Comparison of ENCODE assay signal across 7 cellular contexts in genomic region chr9:26723486-26723885, GRCh38.
DNase-seq lines count a peak whose midpoint lies in the region; ATAC-seq and TF ChIP-seq lines count a peak whose summit lies in the region.

No MANE protein-coding gene starts in this region.

- H3K27me3 ChIP-seq in GM06990 (replicated peaks; ENCODE audit: control insufficient read depth, insufficient read depth, low read length) (no peaks in the 10 kb centered on the region), adipocyte (replicated peaks; ENCODE audit: control insufficient read depth, insufficient read depth, low read length) (no peaks in the 10 kb centered on the region), right lobe of liver (no peaks in the 10 kb centered on the region)

- ATAC-seq in GM21381 (IDR thresholded peaks at IDR 0.05; ENCODE audit: unreplicated experiment) (peak; percentile 45), right lobe of liver (peak; percentile 22 to 75 (median 46))

- TF ChIP-seq CTCF in GM06990 (IDR thresholded peaks at IDR 0.05; ENCODE audit: insufficient read depth, low read length, poor library complexity, severe bottlenecking) (peak; percentile 73), right lobe of liver (IDR thresholded peaks at IDR 0.05) (peak in 1 of 4 donors; percentile 44)

- no peak overlapping the region for H3K9ac ChIP-seq in adipocyte (ENCODE audit: low read length)

- H3K9me3 ChIP-seq in adipocyte (ENCODE audit: control insufficient read depth, low read length) (no peaks in the 10 kb centered on the region), right lobe of liver (no peaks in the 10 kb centered on the region)

- no peak overlapping the region for H3K4me3 ChIP-seq in GM06990 (replicated peaks; ENCODE audit: low read depth, low read length)
- H3K4me3 ChIP-seq in adipocyte (ENCODE audit: low read length): peak overlapping the region; percentile 67
- H3K4me3 ChIP-seq in right lobe of liver: no peak overlapping the region

- H3K4me1 ChIP-seq in adipocyte (ENCODE audit: control insufficient read depth, insufficient read depth, low read length) (peaks cover 9% of the 10 kb centered on the region), right lobe of liver (no peaks in the 10 kb centered on the region)

- DNase-seq in GM06990 (ENCODE audit: extremely low read depth, insufficient read length): no peak
- peak; percentile 11 for DNase-seq in LoVo (ENCODE audit: low spot score)
- DNase-seq in adipocyte (ENCODE audit: low read depth): peak; percentile 7
- peak; percentile 20 to 51 (median 42) for DNase-seq in right lobe of liver
- DNase-seq in hippocampal formation (lab: John Stamatoyannopoulos, UW): no peak
- DNase-seq in NCI-H2029 treated with DMSO at 0.1 percent for 48 hours (lab: John Stamatoyannopoulos, UW): no peak

- no peak overlapping the region for H3K27ac ChIP-seq in right lobe of liver

- TF ChIP-seq POLR2A in right lobe of liver (IDR thresholded peaks at IDR 0.05): no peak

- WGBS in right lobe of liver (ENCODE audit: insufficient coverage, low coverage, low lambda C conversion rate, missing lambda C conversion rate): 24% methylated on average over 9 of the region's 9 CpGs

- H3K36me3 ChIP-seq in GM06990 (ENCODE audit: control insufficient read depth, insufficient read depth, low read length) (no peaks in the 10 kb centered on the region), adipocyte (ENCODE audit: control insufficient read depth, insufficient read depth, low read length, severe bottlenecking) (no peaks in the 10 kb centered on the region), right lobe of liver (no peaks in the 10 kb centered on the region)

- intact Hi-C loops in right lobe of liver (cut with DNase I): no loop called here

Comparison
In these comparisons a context has a peak if more than half of its experiments do, and no peak if none do; other contexts are left out.
1. DNase-seq: peak in LoVo (single experiment), adipocyte (single experiment) and right lobe of liver (3 of 3); none in GM06990 (single experiment), hippocampal formation (0 of 2) and NCI-H2029 treated with DMSO at 0.1 percent for 48 hours (single experiment).